22 cellular contexts compared by ENCODE assay signal in genomic region chrX:72932283-72932682, GRCh38. TPM values are rescaled to one million over a fixed set of nuclear protein-coding genes. Genes with fewer than 3 reads are reported as not detected.
"Had no signal": no experiment of that assay in that cellular context is flagged by ENCODE, and none has a peak within 500 bp of the region (broad histone marks: within the 10 kb centered on the region; RNA-seq: fewer than 3 reads in every experiment).

No MANE protein-coding gene starts in this region.

RNA-seq across cellular contexts. Expression of gene FAM236A, which starts 5.7 kb away (rescaled TPM):
- total RNA-seq: naive thymus-derived CD8-positive, alpha-beta T cell; natural killer cell treated with Interleukin-12 subunit alpha and Interleukin-12 subunit beta and Interleukin-15 and Interleukin-18, amount 100 ng/mL, for 72 hours; neural crest cell; omental fat pad; osteocyte; pancreas; posterior vena cava; pulmonary artery endothelial cell; right atrium auricular region; sciatic nerve; smooth muscle cell; spleen; stomach; subcutaneous adipose tissue; temporal lobe; thoracic aorta; tibial nerve; upper lobe of left lung; ureter; vagina had no signal
- polyA plus RNA-seq: naive thymus-derived CD8-positive, alpha-beta T cell; pancreas; smooth muscle cell; spleen; stomach had no signal

RNA-seq across cellular contexts. Expression of gene DMRTC1, which starts 11.4 kb away (rescaled TPM):
- total RNA-seq: natural killer cell treated with Interleukin-12 subunit alpha and Interleukin-12 subunit beta and Interleukin-15 and Interleukin-18, amount 100 ng/mL, for 72 hours; omental fat pad; osteocyte; posterior vena cava; pulmonary artery endothelial cell; right atrium auricular region; sciatic nerve; smooth muscle cell; subcutaneous adipose tissue; temporal lobe; thoracic aorta; tibial nerve; ureter had no signal
- polyA plus RNA-seq: stomach had no signal

RNA-seq across cellular contexts. Expression of gene FAM236C, which starts 19.9 kb away (rescaled TPM):
- total RNA-seq: naive thymus-derived CD8-positive, alpha-beta T cell; natural killer cell treated with Interleukin-12 subunit alpha and Interleukin-12 subunit beta and Interleukin-15 and Interleukin-18, amount 100 ng/mL, for 72 hours; neural crest cell; omental fat pad; osteocyte; pancreas; posterior vena cava; prostate gland; pulmonary artery endothelial cell; right atrium auricular region; sciatic nerve; smooth muscle cell; spleen; stomach; subcutaneous adipose tissue; temporal lobe; thoracic aorta; thyroid gland; tibial nerve; upper lobe of left lung; ureter; vagina had no signal
- polyA plus RNA-seq: naive thymus-derived CD8-positive, alpha-beta T cell; pancreas; smooth muscle cell; spleen; stomach had no signal
